17 cellular contexts compared by ENCODE assay signal in genomic region chr5:86964889-86965288, GRCh38.
A peak's percentile ranks its signal among the peaks of the same experiment; 100 is the strongest.
DNase-seq lines count a peak whose midpoint lies in the region; ATAC-seq, FAIRE-seq and TF ChIP-seq lines count a peak whose summit lies in the region.
"Had no signal": no experiment of that assay in that cellular context is flagged by ENCODE, and none has a peak within 500 bp of the region (broad histone marks: within the 10 kb centered on the region; RNA-seq: fewer than 3 reads in every experiment).

No MANE protein-coding gene starts in this region.

- no peak for DNase-seq in D721Med (ENCODE audit: insufficient read length, low spot score)
- no peak for DNase-seq in GM12891 (ENCODE audit: insufficient read length, low spot score)
- DNase-seq in PC-9, result no peak
- DNase-seq in endodermal cell, result no peak
- no peak for DNase-seq in T-cell
- DNase-seq in middle frontal gyrus (ENCODE audit: extremely low spot score, low spot score), result no peak
- DNase-seq: ACHN; CD4-positive, CD25-positive, alpha-beta regulatory T cell; DND-41; GDM1; HCEC 1CT; HFFc6 had no signal

- TF ChIP-seq POLR2A in GM12891 (IDR thresholded peaks at IDR 0.05; ENCODE audit: low read depth, low read length), result no peak

- peak overlapping the region; percentile 78 for H3K27ac Mint-ChIP-seq in endodermal cell
- no peak overlapping the region for H3K27ac Mint-ChIP-seq in T-cell
- H3K27ac Mint-ChIP-seq: CD4-positive, CD25-positive, alpha-beta regulatory T cell; GM23338; HFFc6 had no signal

- POLR2A ChIA-PET in PC-9 (lab: Charles Lee; ENCODE audit: unreplicated experiment), result no interaction called here
- POLR2A ChIA-PET in T-cell (lab: Charles Lee), result no interaction called here

- FAIRE-seq in D721Med (lab: Jason Lieb, UNC), result peak; percentile 35
- FAIRE-seq in GM12891 (lab: Jason Lieb, UNC), result no peak
- FAIRE-seq: GM18507 had no signal

- H3K9me3 Mint-ChIP-seq in endodermal cell (no peaks in the 10 kb centered on the region), T-cell (no peaks in the 10 kb centered on the region)
- H3K9me3 Mint-ChIP-seq: GM23338, HFFc6 had no signal

- H2AFZ ChIP-seq in PC-9, result peak overlapping the region; percentile 27; the same call in 1 of the 2 replicates
- H2AFZ ChIP-seq: GM23338 had no signal

- H3K4me1 Mint-ChIP-seq in endodermal cell (peaks cover 18% of the 10 kb centered on the region), T-cell (peaks cover 0 to 4% (median 3%) of the 10 kb centered on the region in 3 donors)

- H3K9me3 ChIP-seq in PC-9 (ENCODE audit: insufficient read depth, low read depth), result no peaks in the 10 kb centered on the region
- H3K9me3 ChIP-seq in endodermal cell (ENCODE audit: control insufficient read depth, low read length), result no peaks in the 10 kb centered on the region
- H3K9me3 ChIP-seq: BLaER1 treated with 17β-estradiol and CSF1 and Interleukin-3, amounts not matched to agents 10 nM and 100 nM had no signal

- H3K27me3 Mint-ChIP-seq in endodermal cell (ENCODE audit: insufficient read depth) (no peaks in the 10 kb centered on the region), T-cell (peaks cover 1 to 3% of the 10 kb centered on the region in 2 donors)

- H3K36me3 ChIP-seq in PC-9 (ENCODE audit: low read depth), result no peaks in the 10 kb centered on the region
- H3K36me3 ChIP-seq in endodermal cell (ENCODE audit: control insufficient read depth, insufficient read depth, low read length), result no peaks in the 10 kb centered on the region
- H3K36me3 ChIP-seq: BLaER1 treated with 17β-estradiol and CSF1 and Interleukin-3, amounts not matched to agents 10 nM and 100 nM had no signal

- WGBS in endodermal cell (ENCODE audit: insufficient coverage in 1 of 2, insufficient read length in 1 of 2), 2 experiments, result 67% methylated on average over 1 of the region's 1 CpG; no CpG with 5 or more reads in 1 of the 2 experiments

- no peaks in the 10 kb centered on the region for H3K36me3 Mint-ChIP-seq in endodermal cell (ENCODE audit: low read depth)
- no peaks in the 10 kb centered on the region for H3K36me3 Mint-ChIP-seq in T-cell
- H3K36me3 Mint-ChIP-seq: CD4-positive, CD25-positive, alpha-beta regulatory T cell had no signal

- no peak overlapping the region for H3K4me3 Mint-ChIP-seq in endodermal cell
- no peak overlapping the region for H3K4me3 Mint-ChIP-seq in T-cell
- H3K4me3 Mint-ChIP-seq: CD4-positive, CD25-positive, alpha-beta regulatory T cell; GM23338; HFFc6 had no signal

- H3K4me2 ChIP-seq in PC-9, result no peak overlapping the region
- H3K4me2 ChIP-seq: BLaER1 treated with 17β-estradiol and CSF1 and Interleukin-3, amounts not matched to agents 10 nM and 100 nM; GM23338 had no signal

- no peaks in the 10 kb centered on the region for H3K9me2 ChIP-seq in PC-9 (ENCODE audit: insufficient read depth)

- TF ChIP-seq CTCF in D721Med (IDR thresholded peaks at IDR 0.05; ENCODE audit: insufficient read depth, missing control alignments), result no peak
- no peak for TF ChIP-seq CTCF in PC-9 (conservative IDR thresholded peaks at IDR 0.05)
- no peak for TF ChIP-seq CTCF in endodermal cell (conservative IDR thresholded peaks at IDR 0.05)

- no peaks in the 10 kb centered on the region for H3K27me3 ChIP-seq in PC-9 (ENCODE audit: insufficient read depth, low read depth)
- H3K27me3 ChIP-seq in endodermal cell (ENCODE audit: control insufficient read depth, insufficient read depth, low read length, poor library complexity, severe bottlenecking), result no peaks in the 10 kb centered on the region
- H3K27me3 ChIP-seq: BLaER1 treated with 17β-estradiol and CSF1 and Interleukin-3, amounts not matched to agents 10 nM and 100 nM had no signal

- H3F3A ChIP-seq in PC-9 (ENCODE audit: insufficient read depth, low read depth), result no peaks in the 10 kb centered on the region

- no peak overlapping the region for H3K9ac ChIP-seq in endodermal cell (ENCODE audit: extremely low read depth, low read length, poor library complexity, severe bottlenecking)
- H3K9ac ChIP-seq: BLaER1 treated with 17β-estradiol and CSF1 and Interleukin-3, amounts not matched to agents 10 nM and 100 nM had no signal

- no peaks in the 10 kb centered on the region for H4K20me1 ChIP-seq in PC-9 (ENCODE audit: insufficient read depth)
- H4K20me1 ChIP-seq: BLaER1 treated with 17β-estradiol and CSF1 and Interleukin-3, amounts not matched to agents 10 nM and 100 nM had no signal

- CTCF ChIA-PET in PC-9 (lab: Charles Lee), result no interaction called here
- CTCF ChIA-PET in T-cell (lab: Charles Lee), result no interaction called here

- intact Hi-C loops in PC-9 (cut with micrococcal nuclease; ENCODE audit: unreplicated experiment), result no loop called here

- ATAC-seq in T-cell (replicated peaks in 1 of 4) (no peak), HG03097 (IDR thresholded peaks at IDR 0.05; ENCODE audit: low FRiP score, unreplicated experiment) (no peak)
- ATAC-seq: GM23338 had no signal

- BruUV-seq in PC-9 (replicated peaks; lab: Mats Ljungman, UMichigan), result no TSS peak

- no peaks in the 10 kb centered on the region for H3K4me1 ChIP-seq in PC-9 (replicated peaks; ENCODE audit: insufficient read depth)
- no peaks in the 10 kb centered on the region for H3K4me1 ChIP-seq in endodermal cell (ENCODE audit: control insufficient read depth, insufficient read depth, low read length)

- H3K4me3 ChIP-seq in PC-9 (no peak overlapping the region), endodermal cell (ENCODE audit: low read length) (no peak overlapping the region)
- H3K4me3 ChIP-seq: BLaER1 treated with 17β-estradiol and CSF1 and Interleukin-3, amounts not matched to agents 10 nM and 100 nM; GM23338 had no signal

- no peaks in the 10 kb centered on the region for H3K79me2 ChIP-seq in PC-9 (ENCODE audit: low read depth)

- H3K27ac ChIP-seq in PC-9, result no peak overlapping the region
- H3K27ac ChIP-seq in endodermal cell (ENCODE audit: low read depth, low read length), result no peak overlapping the region
- H3K27ac ChIP-seq: BLaER1 treated with 17β-estradiol and CSF1 and Interleukin-3, amounts not matched to agents 10 nM and 100 nM; HL-60 had no signal

TF ChIP-seq in GM12891, 5 proteins besides CTCF, POLR2A, EP300 and RAD21:
- TF ChIP-seq POU2F2 (IDR thresholded peaks at IDR 0.05; ENCODE audit: low read depth, low read length) (no peak), SPI1 (IDR thresholded peaks at IDR 0.05; ENCODE audit: low read depth, low read length) (peak; percentile 30; the same call in 1 of the 2 replicates)
TF ChIP-seq in GM12891: peak in this region for 1.
